34 cellular contexts compared by ENCODE assay signal in the genomic region with DNA sequence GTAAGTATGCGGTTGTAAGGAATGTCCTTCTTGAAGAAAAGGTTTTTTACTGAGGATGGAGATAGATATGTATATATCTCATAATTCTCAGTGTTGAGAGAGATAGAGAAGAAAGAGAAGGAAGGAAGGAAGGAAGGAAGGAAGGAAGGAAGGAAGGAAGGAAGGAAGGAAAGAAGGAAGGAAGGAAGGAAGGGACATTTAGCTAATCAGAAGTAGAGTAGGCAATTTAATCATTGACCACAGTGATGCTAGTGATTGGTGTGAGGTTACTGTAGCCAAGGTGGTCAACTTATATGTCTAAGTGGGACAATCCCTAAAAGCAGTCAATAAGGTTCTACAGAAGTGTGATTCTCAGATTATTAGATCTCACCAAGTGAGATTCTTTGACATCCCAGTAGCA.
"Had no signal": no experiment of that assay in that cellular context is flagged by ENCODE, and none has a peak within 500 bp of the region (broad histone marks: within the 10 kb centered on the region; RNA-seq: fewer than 3 reads in every experiment).

No MANE protein-coding gene starts in this region.

- H3K4me1 ChIP-seq: adrenal gland, body of pancreas, breast epithelium had no signal

- H3K4me3 ChIP-seq: adrenal gland, body of pancreas, breast epithelium had no signal

- H3K36me3 ChIP-seq: adrenal gland, brain microvascular endothelial cell, breast epithelium had no signal

- H3K27ac ChIP-seq: adrenal gland, body of pancreas, brain microvascular endothelial cell, breast epithelium, VCaP had no signal

- DNase-seq: activated B cell treated with CpG ODN at 0.5 μM for 24 hours; activated CD4-positive, alpha-beta memory T cell treated with anti-CD3 and anti-CD28 coated beads for 36 hours; activated CD4-positive, alpha-beta T cell treated with anti-CD3 and anti-CD28 coated beads for 4 hours; activated CD4-positive, alpha-beta T cell treated with anti-CD3 and anti-CD28 coated beads, Interleukin-2, amount 10 ng/mL, durations not matched to agents 24 days and 14 days; activated CD4-positive, alpha-beta T cell treated with anti-CD3 and anti-CD28 coated beads, Interleukin-2, amount 50 U/mL, for 1 hour; activated CD4-positive, alpha-beta T cell treated with anti-CD3 and anti-CD28 coated beads, Interleukin-2, amount 50 U/mL, for 4 hours; activated CD4-positive, CD25-positive, alpha-beta regulatory T cell treated with anti-CD3 and anti-CD28 coated beads, Interleukin-2, amount 50 U/mL, for 72 hours; activated CD8-positive, alpha-beta memory T cell treated with anti-CD3 and anti-CD28 coated beads, Interleukin-2, amount 50 U/mL, for 4 hours; activated CD8-positive, alpha-beta T cell treated with anti-CD3 and anti-CD28 coated beads for 36 hours; activated effector memory CD4-positive, alpha-beta T cell treated with anti-CD3 and anti-CD28 coated beads, Interleukin-2, amount 50 U/mL, for 16 hours; activated gamma-delta T cell treated with Interleukin-2 at 50 U/mL for 16 hours; activated naive CD4-positive, alpha-beta T cell; activated naive CD4-positive, alpha-beta T cell treated with anti-CD3 and anti-CD28 coated beads for 36 hours; activated naive CD4-positive, alpha-beta T cell treated with anti-CD3 and anti-CD28 coated beads, Interleukin-2, amount 50 U/mL, for 16 hours; activated naive CD8-positive, alpha-beta T cell treated with anti-CD3 and anti-CD28 coated beads for 36 hours; activated T-cell treated with anti-CD3 and anti-CD28 coated beads for 4 hours; activated T-cell treated with anti-CD3 and anti-CD28 coated beads, Interleukin-2, amount 50 U/mL, for 1 hour; activated T-cell treated with anti-CD3 and anti-CD28 coated beads, Interleukin-2, amount 50 U/mL, for 4 hours; activated T-cell treated with anti-CD3 and anti-CD28 coated beads, Interleukin-2, amount 50 U/mL, for 72 hours; adrenal gland; amniotic stem cell; aorta; body of pancreas; brain microvascular endothelial cell; central memory CD4-positive, alpha-beta T cell; T-helper 1 cell; T-helper 2 cell; T-helper 9 cell had no signal

- H3K27me3 ChIP-seq: adrenal gland, body of pancreas, brain microvascular endothelial cell, breast epithelium had no signal

- ATAC-seq: activated CD8-positive, alpha-beta T cell treated with anti-CD3 and anti-CD28 coated beads for 36 hours; activated naive CD4-positive, alpha-beta T cell treated with anti-CD3 and anti-CD28 coated beads, Interleukin-2, amount 50 U/mL, for 72 hours; activated T-cell treated with anti-CD3 and anti-CD28 coated beads, Interleukin-2, amount 50 U/mL, for 4 hours; activated T-cell treated with anti-CD3 and anti-CD28 coated beads, Interleukin-2, amount 50 U/mL, for 72 hours; activated T-helper 17 cell treated with anti-CD3 and anti-CD28 coated beads, Interleukin-2, amount 50 U/mL, for 72 hours; body of pancreas had no signal

- H3K9me3 ChIP-seq: adrenal gland, body of pancreas had no signal

- FAIRE-seq: astrocyte, TTC549 had no signal
